ENCODE assay signal across 23 cellular contexts in genomic region chr16:17511340-17511739, GRCh38. TPM values are rescaled to one million over a fixed set of nuclear protein-coding genes. Genes with fewer than 3 reads are reported as not detected.
A peak's percentile ranks its signal among the peaks of the same experiment; 100 is the strongest.
DNase-seq lines count a peak whose midpoint lies in the region; ATAC-seq, FAIRE-seq and TF ChIP-seq lines count a peak whose summit lies in the region.
"Had no signal": no experiment of that assay in that cellular context is flagged by ENCODE, and none has a peak within 500 bp of the region (broad histone marks: within the 10 kb centered on the region; RNA-seq: fewer than 3 reads in every experiment).

No MANE protein-coding gene starts in this region.

- H3K27me3 ChIP-seq in CD8-positive, alpha-beta memory T cell (ENCODE audit: insufficient read depth, low read length, poor library complexity, severe bottlenecking): no peaks in the 10 kb centered on the region

- no peak for TF ChIP-seq POLR2A in H54 (IDR thresholded peaks at IDR 0.05; ENCODE audit: low read depth, low read length)

- H3K27me3 Mint-ChIP-seq in CD8-positive, alpha-beta memory T cell: peaks cover 17 to 52% of the 10 kb centered on the region in 2 donors

- no peak overlapping the region for H3K4me3 ChIP-seq in AG04449 (ENCODE audit: low read depth, low read length)
- no peak overlapping the region for H3K4me3 ChIP-seq in CD8-positive, alpha-beta memory T cell (ENCODE audit: low read length)
- H3K4me3 ChIP-seq: A549, esophagus squamous epithelium had no signal

- peak; percentile 73 for DNase-seq in AG04449 (ENCODE audit: low read depth, low spot score)
- DNase-seq in GM04503 (ENCODE audit: low read depth): peak; percentile 89
- peak; percentile 44 for DNase-seq in amniotic epithelial cell (ENCODE audit: low read depth)
- DNase-seq in hepatic stellate cell (ENCODE audit: low spot score): peak; percentile 48
- DNase-seq in H54 (ENCODE audit: insufficient read length, low spot score): no peak
- no peak for DNase-seq in CD8-positive, alpha-beta memory T cell
- no peak for DNase-seq in NCI-H2196 (lab: John Stamatoyannopoulos, UW; ENCODE audit: unreplicated experiment)
- DNase-seq: activated CD4-positive, CD25-positive, alpha-beta regulatory T cell treated with anti-CD3 and anti-CD28 coated beads, Interleukin-2, amount 50 U/mL, for 72 hours; activated T-cell treated with anti-CD3 and anti-CD28 coated beads, Interleukin-2, amount 50 U/mL, for 72 hours; CD4-positive, alpha-beta memory T cell; DMS53; effector CD8-positive, alpha-beta T cell; esophagus squamous epithelium; hypothalamus; mammary epithelial cell; NCI-H1092 treated with DMSO at 0.1 percent for 48 hours; NCI-H2081; NCI-H510A had no signal

- H3K36me3 ChIP-seq in CD8-positive, alpha-beta memory T cell (ENCODE audit: insufficient read depth, low read length): no peaks in the 10 kb centered on the region
- H3K36me3 ChIP-seq: esophagus squamous epithelium had no signal

- H3K4me3 Mint-ChIP-seq in CD8-positive, alpha-beta memory T cell: no peak overlapping the region
- H3K4me3 Mint-ChIP-seq: activated T-cell treated with anti-CD3 and anti-CD28 coated beads, Interleukin-2, amount 50 U/mL, for 72 hours; CD4-positive, alpha-beta memory T cell had no signal

- POLR2A ChIA-PET in AG04449 (lab: Yijun Ruan, JAX): interaction anchor here (0.7 to 1.1 kb wide), 3 partner anchors 40 to 326 kb away, joined by 3 read pairs; no protein-coding TSS in a partner anchor
- POLR2A ChIA-PET in CD8-positive, alpha-beta memory T cell (lab: Charles Lee): no interaction called here

- H3K27ac ChIP-seq in CD8-positive, alpha-beta memory T cell (ENCODE audit: low read depth, low read length): no peak overlapping the region
- H3K27ac ChIP-seq: A549, RWPE1 had no signal

- CTCF ChIA-PET in AG04449 (lab: Yijun Ruan, JAX): interaction anchor here (1.3 to 3.9 kb wide), 4 partner anchors 10 to 45 kb away, joined by 3 to 19 read pairs (median 6); no protein-coding TSS in a partner anchor
- CTCF ChIA-PET in CD8-positive, alpha-beta memory T cell (lab: Charles Lee): no interaction called here

- FAIRE-seq in H54 (lab: Jason Lieb, UNC): no peak
- FAIRE-seq: A549, keratinocyte had no signal

- H3K9me3 Mint-ChIP-seq in CD8-positive, alpha-beta memory T cell: peaks cover 0 to 8% (median 4%) of the 10 kb centered on the region in 5 donors

- H3K27ac Mint-ChIP-seq in CD8-positive, alpha-beta memory T cell: no peak overlapping the region
- H3K27ac Mint-ChIP-seq: activated naive CD4-positive, alpha-beta T cell treated with anti-CD3 and anti-CD28 coated beads, Interleukin-2, amount 50 U/mL, for 72 hours; activated T-cell treated with anti-CD3 and anti-CD28 coated beads, Interleukin-2, amount 50 U/mL, for 72 hours; CD4-positive, alpha-beta memory T cell had no signal

- TF ChIP-seq CTCF in AG04449 (IDR thresholded peaks at IDR 0.05; ENCODE audit: insufficient read depth, low read length, missing control alignments): no peak

- H3K4me1 Mint-ChIP-seq in CD8-positive, alpha-beta memory T cell: no peaks in the 10 kb centered on the region
- H3K4me1 Mint-ChIP-seq: CD4-positive, alpha-beta memory T cell had no signal

- no peaks in the 10 kb centered on the region for H3K9me3 ChIP-seq in CD8-positive, alpha-beta memory T cell (ENCODE audit: low read length)
- H3K9me3 ChIP-seq: A549 had no signal

- no peak for ATAC-seq in GM21619 (IDR thresholded peaks at IDR 0.05; ENCODE audit: unreplicated experiment)
- ATAC-seq: A549; activated naive CD4-positive, alpha-beta T cell treated with anti-CD3 and anti-CD28 coated beads, Interleukin-2, amount 50 U/mL, for 72 hours; activated T-cell treated with anti-CD3 and anti-CD28 coated beads, Interleukin-2, amount 50 U/mL, for 72 hours had no signal

- H3K36me3 Mint-ChIP-seq in CD8-positive, alpha-beta memory T cell: peaks cover 0 to 4% (median 2%) of the 10 kb centered on the region in 3 donors

- H3K4me1 ChIP-seq in CD8-positive, alpha-beta memory T cell (ENCODE audit: insufficient read depth, low read length): no peaks in the 10 kb centered on the region
- H3K4me1 ChIP-seq: A549, esophagus squamous epithelium had no signal

RNA-seq across cellular contexts. Expression of gene XYLT1, which starts 40.6 kb away (rescaled TPM):
- 1 to 10 TPM; 6.8 to 9.1 TPM for total RNA-seq in CD8-positive, alpha-beta memory T cell
- 1.4 TPM for polyA plus RNA-seq in CD8-positive, alpha-beta memory T cell

Comparison
In these comparisons a context has a peak if more than half of its experiments do, and no peak if none do; other contexts are left out.
1. DNase-seq: peak in AG04449 (single experiment), GM04503 (single experiment), amniotic epithelial cell (single experiment) and hepatic stellate cell (single experiment); none in H54 (single experiment), CD8-positive, alpha-beta memory T cell (0 of 5) and NCI-H2196 (single experiment).